In the genomic region with DNA sequence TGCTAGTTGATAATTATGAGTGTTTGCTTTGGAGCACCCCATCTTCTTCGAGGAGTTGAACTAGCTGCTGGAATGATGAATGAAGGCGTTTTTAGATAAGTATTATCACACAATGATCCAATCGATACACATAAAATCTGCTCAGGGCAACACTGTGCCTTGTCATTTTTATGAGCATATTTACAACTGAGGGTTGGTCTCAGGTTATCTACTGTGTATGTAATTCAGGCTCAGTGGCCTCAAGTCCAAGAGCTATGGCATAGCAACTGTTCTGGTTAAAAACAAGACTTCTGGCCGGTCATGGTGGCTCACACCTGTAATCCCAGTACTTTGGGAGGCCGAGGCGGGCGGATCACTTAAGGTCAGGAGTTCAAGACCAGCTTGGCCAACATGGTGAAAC, we compare ENCODE assay signal across 15 cellular contexts. TPM values are rescaled to one million over a fixed set of nuclear protein-coding genes. Genes with fewer than 3 reads are reported as not detected.
DNase-seq lines count a peak whose midpoint lies in the region; ATAC-seq and TF ChIP-seq lines count a peak whose summit lies in the region.
"Had no signal": no experiment of that assay in that cellular context is flagged by ENCODE, and none has a peak within 500 bp of the region (broad histone marks: within the 10 kb centered on the region; RNA-seq: fewer than 3 reads in every experiment).

No MANE protein-coding gene starts in this region.

- no peak for TF ChIP-seq POLR2A in transverse colon (IDR thresholded peaks at IDR 0.05)

- TF ChIP-seq CTCF in VCaP (conservative IDR thresholded peaks at IDR 0.05): no peak
- no peak for TF ChIP-seq CTCF in hepatocyte (IDR thresholded peaks at IDR 0.05; ENCODE audit: poor library complexity)
- no peak for TF ChIP-seq CTCF in neutrophil (IDR thresholded peaks at IDR 0.05)
- TF ChIP-seq CTCF in transverse colon (IDR thresholded peaks at IDR 0.05): no peak
- TF ChIP-seq CTCF in WTC11 (IDR thresholded peaks at IDR 0.05): no peak
- no peak for TF ChIP-seq CTCF in ascending aorta (IDR thresholded peaks at IDR 0.05)

- no peak overlapping the region; the same call in 1 of the 2 replicates for H3K27ac Mint-ChIP-seq in WTC11

- no peaks in the 10 kb centered on the region for H3K36me3 Mint-ChIP-seq in WTC11
- H3K36me3 Mint-ChIP-seq: CD4-positive, alpha-beta memory T cell had no signal

- in situ Hi-C loops in transverse colon (cut with MboI; ENCODE audit: low pct_ligation_motif_present in 1 of 4, low pct_unique_long_range_greater_than_20kb in 1 of 4, low sequenced_read_pairs in 3 of 4): loop anchor here in 2 of 4 donors (10.0 to 25.0 kb wide), 3 partner anchors 65 to 288 kb away; no protein-coding TSS in a partner anchor

- peaks cover 4% of the 10 kb centered on the region; the same call in 1 of the 2 replicates for H3K4me1 Mint-ChIP-seq in WTC11
- H3K4me1 Mint-ChIP-seq: CD4-positive, alpha-beta memory T cell had no signal

- ATAC-seq in WTC11: no peak

- no peak overlapping the region for H3K4me3 Mint-ChIP-seq in WTC11
- H3K4me3 Mint-ChIP-seq: CD4-positive, alpha-beta memory T cell had no signal

- H3K9me2 ChIP-seq in hepatocyte (replicated peaks; ENCODE audit: insufficient read depth): no peaks in the 10 kb centered on the region

- H3K36me3 ChIP-seq in hepatocyte (replicated peaks; ENCODE audit: insufficient read depth, low read depth) (no peaks in the 10 kb centered on the region), neutrophil (peaks cover 10% of the 10 kb centered on the region), transverse colon (no peaks in the 10 kb centered on the region), ascending aorta (no peaks in the 10 kb centered on the region)

- H3K27me3 ChIP-seq in hepatocyte (no peaks in the 10 kb centered on the region), neutrophil (no peaks in the 10 kb centered on the region), transverse colon (no peaks in the 10 kb centered on the region), ascending aorta (no peaks in the 10 kb centered on the region)

- H3K4me2 ChIP-seq in hepatocyte: peak overlapping the region; percentile 58

- H3K9me3 Mint-ChIP-seq in WTC11: no peaks in the 10 kb centered on the region
- H3K9me3 Mint-ChIP-seq: CD4-positive, alpha-beta memory T cell had no signal

- CTCF ChIA-PET in WTC11 (lab: Charles Lee): interaction anchor here (1.0 to 1.5 kb wide), 2 partner anchors 15 to 277 kb away, joined by 5 read pairs; no protein-coding TSS in a partner anchor

- H3K9me3 ChIP-seq in hepatocyte (ENCODE audit: low read depth) (no peaks in the 10 kb centered on the region), neutrophil (no peaks in the 10 kb centered on the region), transverse colon (no peaks in the 10 kb centered on the region), ascending aorta (no peaks in the 10 kb centered on the region)
- H3K9me3 ChIP-seq: HAP-1 had no signal

- POLR2A ChIA-PET in WTC11 (lab: Charles Lee): no interaction called here

- no peak for TF ChIP-seq EP300 in transverse colon (IDR thresholded peaks at IDR 0.05; ENCODE audit: low read depth)

- H3K4me3 ChIP-seq in hepatocyte: no peak overlapping the region
- H3K4me3 ChIP-seq in neutrophil (ENCODE audit: low read depth in 1 of 2, low read length in 1 of 2): no peak overlapping the region
- H3K4me3 ChIP-seq in transverse colon: no peak overlapping the region
- H3K4me3 ChIP-seq in ascending aorta: no peak overlapping the region
- H3K4me3 ChIP-seq: HAP-1 had no signal

- no peak overlapping the region for H2AFZ ChIP-seq in hepatocyte

- no peaks in the 10 kb centered on the region for H4K20me1 ChIP-seq in hepatocyte (ENCODE audit: insufficient read depth, poor library complexity, severe bottlenecking)

- no peaks in the 10 kb centered on the region for H3K79me2 ChIP-seq in hepatocyte

- H3K27ac ChIP-seq in VCaP (peak overlapping the region; percentile 10; the same call in 1 of the 2 replicates), hepatocyte (peak overlapping the region; percentile 60), neutrophil (peak overlapping the region; percentile 100), transverse colon (peak overlapping the region in 2 of 4 donors; percentile 13 to 30), ascending aorta (no peak overlapping the region)

- WGBS in hepatocyte (ENCODE audit: low lambda C conversion rate, missing lambda C conversion rate): 70% methylated on average over 7 of the region's 7 CpGs
- 41 to 62% methylated on average over 7 of the region's 7 CpGs for WGBS in transverse colon (ENCODE audit: low coverage in 1 of 2), 2 donors

- H3K4me1 ChIP-seq in hepatocyte (ENCODE audit: insufficient read depth) (peaks cover 16% of the 10 kb centered on the region), neutrophil (ENCODE audit: control insufficient read depth in 1 of 2, insufficient read depth in 1 of 2, low read depth in 1 of 2, low read length in 1 of 2) (peaks cover 61 to 69% of the 10 kb centered on the region in 2 experiments), transverse colon (peaks cover 0 to 17% (median 10%) of the 10 kb centered on the region in 4 donors), ascending aorta (no peaks in the 10 kb centered on the region)
- H3K4me1 ChIP-seq: HAP-1 had no signal

- no peak for DNase-seq in hepatocyte (ENCODE audit: low spot score)
- peak; percentile 21 for DNase-seq in transverse colon
- no peak for DNase-seq in WTC11 (ENCODE audit: low spot score)
- no peak for DNase-seq in RPMI8226
- no peak for DNase-seq in ascending aorta (ENCODE audit: low spot score in 2 of 2)
- no peak for DNase-seq in SW480 (ENCODE audit: low spot score)
- DNase-seq: C1 segment of cervical spinal cord; CD4-positive, alpha-beta memory T cell; COR-L47; DMS153; DND-41; GOT3 had no signal

- intact Hi-C loops in transverse colon (cut with DNase I; ENCODE audit: low total_unique reads): no loop called here
- intact Hi-C loops in ascending aorta (cut with DNase I): no loop called here

- no peaks in the 10 kb centered on the region for H3K27me3 Mint-ChIP-seq in WTC11 (ENCODE audit: low read depth)
- H3K27me3 Mint-ChIP-seq: CD4-positive, alpha-beta memory T cell had no signal

TF ChIP-seq in WTC11, 78 proteins besides CTCF, POLR2A, EP300 and RAD21:
- TF ChIP-seq ZNF219 (CRISPR knock-in tag; IDR thresholded peaks at IDR 0.05; ENCODE audit: borderline replicate concordance) (no peak), FOXJ3 (CRISPR knock-in tag; IDR thresholded peaks at IDR 0.05; ENCODE audit: borderline replicate concordance) (no peak), NFATC4 (CRISPR knock-in tag; IDR thresholded peaks at IDR 0.05) (no peak), TEAD4 (CRISPR knock-in tag; IDR thresholded peaks at IDR 0.05) (no peak), NR3C1 (CRISPR knock-in tag; conservative IDR thresholded peaks at IDR 0.05; ENCODE audit: low read depth) (no peak), CDX4 (CRISPR knock-in tag; IDR thresholded peaks at IDR 0.05; ENCODE audit: borderline replicate concordance) (no peak), GTF2I (CRISPR knock-in tag; conservative IDR thresholded peaks at IDR 0.05) (no peak), ZNF396 (CRISPR knock-in tag; IDR thresholded peaks at IDR 0.05; ENCODE audit: borderline replicate concordance) (no peak), SMAD4 (CRISPR knock-in tag; IDR thresholded peaks at IDR 0.05) (no peak), GABPB1 (CRISPR knock-in tag; IDR thresholded peaks at IDR 0.05) (no peak)

RNA-seq across cellular contexts. Expression of gene FRAT2, which starts 15.6 kb away (rescaled TPM):
- total RNA-seq in hepatocyte: 23.4 and 27.4 TPM in 2 replicates
- polyA plus RNA-seq in hepatocyte: 29.4 and 30.4 TPM in 2 replicates
- 10 to 100 TPM; 46.4 to 72.2 (median 54.6) TPM for total RNA-seq in transverse colon
- 48.2 to 53.5 TPM (median 50.8 TPM) in 3 replicates for total RNA-seq in WTC11 (2021)
- 32.0 TPM for total RNA-seq in ascending aorta

RNA-seq across cellular contexts. Expression of gene FRAT1, which starts 31.1 kb away (rescaled TPM):
- total RNA-seq in hepatocyte: 13.8 and 14.2 TPM in 2 replicates
- 8.1 and 14.2 TPM in 2 replicates for polyA plus RNA-seq in hepatocyte
- 10 to 100 TPM in 2 of 4 donors, 1 to 10 TPM in 2; 5.8 to 15.7 (median 10.3) TPM for total RNA-seq in transverse colon
- total RNA-seq in WTC11 (2021): 7.0 to 8.2 TPM (median 7.6 TPM) in 3 replicates
- total RNA-seq in ascending aorta: 5.2 TPM

RNA-seq across cellular contexts. Expression of gene RRP12, which starts 51.0 kb away (rescaled TPM):
- total RNA-seq in hepatocyte (8.5 and 10.6 TPM in 2 replicates), transverse colon (10 to 100 TPM in 3 of 4 donors, 1 to 10 TPM in 1; 5.7 to 14.0 (median 11.5) TPM), WTC11 (2021) (44.9 to 56.6 TPM (median 45.6 TPM) in 3 replicates), ascending aorta (5.9 TPM)
- polyA plus RNA-seq in hepatocyte: 19.6 and 20.6 TPM in 2 replicates

RNA-seq across cellular contexts. Expression of gene ARHGAP19, which starts 57.7 kb away (rescaled TPM):
- total RNA-seq in hepatocyte: 6.4 and 8.7 TPM in 2 replicates
- polyA plus RNA-seq in hepatocyte: 2.7 and 5.0 TPM in 2 replicates
- 1 to 10 TPM; 4.5 to 8.4 (median 7.4) TPM for total RNA-seq in transverse colon
- total RNA-seq in WTC11 (2021): 35.5 to 42.2 TPM (median 38.0 TPM) in 3 replicates
- total RNA-seq in ascending aorta: 4.5 TPM

Comparison
In these comparisons a context has a peak if more than half of its experiments do, and no peak if none do; other contexts are left out.
1. H3K27ac ChIP-seq: peak in VCaP (single experiment), hepatocyte (single experiment) and neutrophil (single experiment); none in ascending aorta (0 of 2).